ENCODE assay signal across 2 cellular contexts in genomic region chr10:49505589-49505988, GRCh38.
TF ChIP-seq lines count a peak whose summit lies in the region.

No MANE protein-coding gene starts in this region.

TF ChIP-seq in GM23338, 12 proteins besides CTCF, POLR2A, EP300 and RAD21 (continued from another document):
- no peak for TF ChIP-seq REST (IDR thresholded peaks at IDR 0.05; ENCODE audit: unreplicated experiment)
- TF ChIP-seq JUNB (IDR thresholded peaks at IDR 0.05; ENCODE audit: unreplicated experiment): no peak
- no peak for TF ChIP-seq ETS1 (IDR thresholded peaks at IDR 0.05)
- TF ChIP-seq STAT1 (IDR thresholded peaks at IDR 0.05; ENCODE audit: unreplicated experiment): no peak
- TF ChIP-seq ZNF462 (CRISPR knock-in tag; IDR thresholded peaks at IDR 0.05): no peak

TF ChIP-seq in SK-N-SH, 30 proteins besides CTCF, POLR2A, EP300 and RAD21 (continued from another document):
- no peak for TF ChIP-seq IRF3 (IDR thresholded peaks at IDR 0.05; ENCODE audit: low read depth, low read length)
- TF ChIP-seq MXI1 (IDR thresholded peaks at IDR 0.05; ENCODE audit: low read depth, low read length): peak; percentile 59; the same call in 1 of the 2 replicates
- TF ChIP-seq JUND (IDR thresholded peaks at IDR 0.05): no peak
- TF ChIP-seq GATA2 (CRISPR knock-in tag; IDR thresholded peaks at IDR 0.05): peak; percentile 60
- no peak for TF ChIP-seq RXRA (IDR thresholded peaks at IDR 0.05; ENCODE audit: borderline replicate concordance, low read depth)
- TF ChIP-seq POLR2AphosphoS5 (IDR thresholded peaks at IDR 0.05; ENCODE audit: low read depth, low read length): no peak
- no peak for TF ChIP-seq SIN3A (IDR thresholded peaks at IDR 0.05; ENCODE audit: borderline replicate concordance, low read depth, low read length)
- no peak for TF ChIP-seq ELF1 (IDR thresholded peaks at IDR 0.05)
- TF ChIP-seq EZH2phosphoT487 (IDR thresholded peaks at IDR 0.05; ENCODE audit: borderline replicate concordance, low read depth): no peak
- no peak for TF ChIP-seq TAF1 (IDR thresholded peaks at IDR 0.05; ENCODE audit: borderline replicate concordance, low read depth, low read length)
- no peak for TF ChIP-seq USF2 (IDR thresholded peaks at IDR 0.05; ENCODE audit: borderline replicate concordance, low read depth, low read length)
- TF ChIP-seq CHD2 (IDR thresholded peaks at IDR 0.05; ENCODE audit: low read length, partially characterized antibody): peak; percentile 39
